ENCODE assay signal across 8 cellular contexts in the genomic region with DNA sequence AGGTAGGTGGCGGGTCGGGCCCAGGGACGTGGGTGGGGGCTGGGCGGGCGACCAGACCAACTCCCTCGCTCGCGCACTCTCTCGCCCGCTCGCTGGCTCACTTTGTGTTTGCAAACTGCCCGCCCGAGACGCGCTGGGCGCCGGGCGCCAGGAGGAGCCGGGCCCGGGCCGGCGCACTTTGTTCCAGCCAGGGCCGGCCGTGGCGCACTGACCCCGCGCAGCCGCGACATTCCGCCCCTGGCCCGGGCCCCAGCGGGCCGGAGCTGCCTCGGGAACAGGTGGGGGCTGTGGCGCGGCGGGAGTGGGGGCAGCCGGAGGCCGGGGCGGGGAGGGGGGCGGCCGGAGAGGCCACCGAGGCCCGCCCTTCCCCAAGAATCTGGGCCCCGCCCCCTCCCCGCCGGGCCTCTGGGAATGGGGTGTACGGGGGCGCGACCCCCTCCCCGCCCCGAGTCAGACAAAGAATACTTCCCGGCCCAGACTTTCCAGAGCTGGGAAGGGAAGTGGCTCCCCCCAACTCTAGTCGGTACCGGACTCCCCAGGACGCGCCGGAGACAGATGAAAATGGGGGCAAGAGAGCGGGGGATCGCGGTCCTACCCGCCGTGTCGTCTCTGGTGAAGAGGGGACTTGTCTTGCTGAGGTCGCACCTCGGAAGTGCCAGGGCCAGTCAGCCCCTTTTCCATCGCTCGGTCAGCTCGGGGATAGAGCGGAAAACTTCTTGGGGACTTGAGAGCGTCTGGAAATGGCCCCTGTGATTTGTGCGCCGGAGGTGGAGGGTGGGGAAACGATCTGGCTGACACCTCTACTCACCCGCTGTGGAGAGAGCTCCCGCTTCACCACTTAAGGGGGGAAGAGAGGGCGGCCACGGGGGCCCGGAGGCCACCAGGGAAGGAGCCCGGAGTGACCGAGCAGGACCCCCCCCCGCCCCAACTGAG. TPM values are rescaled to one million over a fixed set of nuclear protein-coding genes. Genes with fewer than 3 reads are reported as not detected.
DNase-seq lines count a peak whose midpoint lies in the region; ATAC-seq and TF ChIP-seq lines count a peak whose summit lies in the region.

No MANE protein-coding gene starts in this region.

- no peak for TF ChIP-seq CTCF in fibroblast of lung (conservative IDR thresholded peaks at IDR 0.05 in 1 of 2, IDR thresholded peaks at IDR 0.05 in 1 of 2; ENCODE audit: low read depth in 1 of 2, low read length in 2 of 2)

- no peak for TF ChIP-seq EP300 in Ishikawa (IDR thresholded peaks at IDR 0.05; ENCODE audit: borderline replicate concordance)

- peak overlapping the region; percentile 97 for H3K4me2 ChIP-seq in fibroblast of lung (ENCODE audit: extremely low read depth, insufficient read depth, low read length)

- H3K4me1 Mint-ChIP-seq in activated CD8-positive, alpha-beta T cell treated with anti-CD3 and anti-CD28 coated beads, Interleukin-2, amount 10 ng/mL, durations not matched to agents 7 days and 5 days (ENCODE audit: low read depth) = peaks cover 34% of the 10 kb centered on the region
- peaks cover 41 to 45% of the 10 kb centered on the region in 2 donors for H3K4me1 Mint-ChIP-seq in natural killer cell treated with Interleukin-12 subunit alpha and Interleukin-12 subunit beta and Interleukin-15 and Interleukin-18, amount 100 ng/mL, for 72 hours (ENCODE audit: low read depth in 2 of 2)

- no peak for TF ChIP-seq RAD21 in Ishikawa (IDR thresholded peaks at IDR 0.05; ENCODE audit: low read depth)

- H3K4me1 ChIP-seq in fibroblast of lung (ENCODE audit: control insufficient read depth, extremely low read depth, insufficient read depth, low read length) = peaks cover 2% of the 10 kb centered on the region

- peak overlapping the region; percentile 30 for H3K9ac ChIP-seq in fibroblast of lung (ENCODE audit: insufficient read depth, low read length)

- POLR2A ChIA-PET in activated CD8-positive, alpha-beta T cell treated with anti-CD3 and anti-CD28 coated beads, Interleukin-2, amount 10 ng/mL, durations not matched to agents 7 days and 5 days (lab: Charles Lee) = no interaction called here

- no peaks in the 10 kb centered on the region for H3K36me3 ChIP-seq in fibroblast of lung (ENCODE audit: control insufficient read depth, insufficient read depth, low read length)

- H2AFZ ChIP-seq in fibroblast of lung (ENCODE audit: low read length) = peak overlapping the region; percentile 70

- H4K20me1 ChIP-seq in fibroblast of lung (ENCODE audit: control insufficient read depth, extremely low read depth, insufficient read depth, low read length) = no peaks in the 10 kb centered on the region

- H3K27me3 Mint-ChIP-seq in activated CD8-positive, alpha-beta T cell treated with anti-CD3 and anti-CD28 coated beads, Interleukin-2, amount 10 ng/mL, durations not matched to agents 7 days and 5 days (ENCODE audit: low read depth) = peaks cover 66% of the 10 kb centered on the region
- no peaks in the 10 kb centered on the region for H3K27me3 Mint-ChIP-seq in natural killer cell treated with Interleukin-12 subunit alpha and Interleukin-12 subunit beta and Interleukin-15 and Interleukin-18, amount 100 ng/mL, for 72 hours

- H3K4me3 Mint-ChIP-seq in activated CD8-positive, alpha-beta T cell treated with anti-CD3 and anti-CD28 coated beads, Interleukin-2, amount 10 ng/mL, durations not matched to agents 7 days and 5 days = peak overlapping the region; percentile 81
- peak overlapping the region; percentile 90 for H3K4me3 Mint-ChIP-seq in natural killer cell treated with Interleukin-12 subunit alpha and Interleukin-12 subunit beta and Interleukin-15 and Interleukin-18, amount 100 ng/mL, for 72 hours

- H3K27ac Mint-ChIP-seq in activated CD8-positive, alpha-beta T cell treated with anti-CD3 and anti-CD28 coated beads, Interleukin-2, amount 10 ng/mL, durations not matched to agents 7 days and 5 days = peak overlapping the region; percentile 18
- H3K27ac Mint-ChIP-seq in natural killer cell treated with Interleukin-12 subunit alpha and Interleukin-12 subunit beta and Interleukin-15 and Interleukin-18, amount 100 ng/mL, for 72 hours = peak overlapping the region; percentile 44 to 84

- no peak overlapping the region for H3K27ac ChIP-seq in fibroblast of lung (ENCODE audit: insufficient read depth, low read length)

- DNase-seq in ELR (ENCODE audit: low read depth) (peak; percentile 64), fibroblast of lung (ENCODE audit: low read depth in 2 of 2) (peak; percentile 34 to 45), inferior parietal cortex (ENCODE audit: extremely low spot score) (no peak)
- no peak for DNase-seq in activated CD8-positive, alpha-beta T cell treated with anti-CD3 and anti-CD28 coated beads, Interleukin-2, amount 10 ng/mL, durations not matched to agents 7 days and 5 days
- DNase-seq in natural killer cell treated with Interleukin-12 subunit alpha and Interleukin-12 subunit beta and Interleukin-15 and Interleukin-18, amount 100 ng/mL, for 72 hours (ENCODE audit: low spot score) = peak; percentile 68

- CTCF ChIA-PET in activated CD8-positive, alpha-beta T cell treated with anti-CD3 and anti-CD28 coated beads, Interleukin-2, amount 10 ng/mL, durations not matched to agents 7 days and 5 days (lab: Charles Lee) = interaction anchor here (1.0 to 1.6 kb wide), 2 partner anchors 15 to 122 kb away, joined by 3 to 4 read pairs; no protein-coding TSS in a partner anchor

- H3K27me3 ChIP-seq in fibroblast of lung (ENCODE audit: control insufficient read depth, insufficient read depth, low read length) = peaks cover 14% of the 10 kb centered on the region

- H3K9me3 Mint-ChIP-seq in activated CD8-positive, alpha-beta T cell treated with anti-CD3 and anti-CD28 coated beads, Interleukin-2, amount 10 ng/mL, durations not matched to agents 7 days and 5 days (ENCODE audit: insufficient read depth) = no peaks in the 10 kb centered on the region
- H3K9me3 Mint-ChIP-seq in natural killer cell treated with Interleukin-12 subunit alpha and Interleukin-12 subunit beta and Interleukin-15 and Interleukin-18, amount 100 ng/mL, for 72 hours = no peaks in the 10 kb centered on the region

- no peaks in the 10 kb centered on the region for H3K9me3 ChIP-seq in fibroblast of lung (ENCODE audit: control insufficient read depth, insufficient read depth, low read depth, low read length)

- peak overlapping the region; percentile 76 to 81 (median 80) for H3K4me3 ChIP-seq in fibroblast of lung (replicated peaks in 1 of 4; ENCODE audit: control extremely low read depth in 1 of 4, insufficient read depth in 1 of 4, low read depth in 3 of 4, low read length in 4 of 4)

- peaks cover 3% of the 10 kb centered on the region for H3K36me3 Mint-ChIP-seq in activated CD8-positive, alpha-beta T cell treated with anti-CD3 and anti-CD28 coated beads, Interleukin-2, amount 10 ng/mL, durations not matched to agents 7 days and 5 days (ENCODE audit: low read depth)
- H3K36me3 Mint-ChIP-seq in natural killer cell treated with Interleukin-12 subunit alpha and Interleukin-12 subunit beta and Interleukin-15 and Interleukin-18, amount 100 ng/mL, for 72 hours = peaks cover 10% of the 10 kb centered on the region

- peaks cover 3% of the 10 kb centered on the region for H3K79me2 ChIP-seq in fibroblast of lung (ENCODE audit: control insufficient read depth, insufficient read depth, low read length)

- peak; percentile 18 for ATAC-seq in GM21529 (IDR thresholded peaks at IDR 0.05; ENCODE audit: unreplicated experiment)
- peak; percentile 13 for ATAC-seq in activated CD8-positive, alpha-beta T cell treated with anti-CD3 and anti-CD28 coated beads, Interleukin-2, amount 10 ng/mL, durations not matched to agents 7 days and 5 days
- peak; percentile 4 to 7 for ATAC-seq in natural killer cell treated with Interleukin-12 subunit alpha and Interleukin-12 subunit beta and Interleukin-15 and Interleukin-18, amount 100 ng/mL, for 72 hours
- no peak for ATAC-seq in GM21526 (IDR thresholded peaks at IDR 0.05; ENCODE audit: low FRiP score, unreplicated experiment)

TF ChIP-seq in Ishikawa, 13 proteins besides CTCF, POLR2A, EP300 and RAD21:
- TF ChIP-seq TCF12 (IDR thresholded peaks at IDR 0.05; ENCODE audit: low read depth) (no peak), ZBTB7A (IDR thresholded peaks at IDR 0.05; ENCODE audit: low read depth) (peak; percentile 60; the same call in 1 of the 2 replicates)
TF ChIP-seq in Ishikawa: peak in this region for 1.

RNA-seq across cellular contexts. Expression of gene FOXP4, which starts 1.0 kb away (rescaled TPM):
- total RNA-seq in activated CD8-positive, alpha-beta T cell treated with anti-CD3 and anti-CD28 coated beads, Interleukin-2, amount 10 ng/mL, durations not matched to agents 7 days and 5 days = 1 to 10 TPM; 6.7 to 7.1 TPM
- total RNA-seq in fibroblast of lung = 1.3 and 1.8 TPM in 2 replicates
- polyA plus RNA-seq in fibroblast of lung = 0.81 and 1.9 TPM in 2 replicates
- 5.7 and 10.0 TPM in 2 replicates for polyA plus RNA-seq in fibroblast of lung (2012)
- 2.9 and 8.0 TPM in 2 replicates for polyA minus RNA-seq in fibroblast of lung (ENCODE audit: low replicate concordance)
- total RNA-seq in natural killer cell treated with Interleukin-12 subunit alpha and Interleukin-12 subunit beta and Interleukin-15 and Interleukin-18, amount 100 ng/mL, for 72 hours = 100 to 1,000 TPM in 1 of 2 donors, 10 to 100 TPM in 1; 52.4 to 110 TPM

Comparison
In these comparisons a context has a peak if more than half of its experiments do, and no peak if none do; other contexts are left out.
1. DNase-seq: peak in ELR (single experiment), fibroblast of lung (2 of 2) and natural killer cell treated with Interleukin-12 subunit alpha and Interleukin-12 subunit beta and Interleukin-15 and Interleukin-18, amount 100 ng/mL, for 72 hours (single experiment); none in activated CD8-positive, alpha-beta T cell treated with anti-CD3 and anti-CD28 coated beads, Interleukin-2, amount 10 ng/mL, durations not matched to agents 7 days and 5 days (single experiment) and inferior parietal cortex (single experiment).
2. RNA of gene FOXP4, which starts 1.0 kb away (total RNA-seq): 52.4 to 110 TPM in natural killer cell treated with Interleukin-12 subunit alpha and Interleukin-12 subunit beta and Interleukin-15 and Interleukin-18, amount 100 ng/mL, for 72 hours; 6.7 to 7.1 TPM in activated CD8-positive, alpha-beta T cell treated with anti-CD3 and anti-CD28 coated beads, Interleukin-2, amount 10 ng/mL, durations not matched to agents 7 days and 5 days and 1.3 to 1.8 TPM in fibroblast of lung; every median in the first group is over 4 times any median in the second.